Comparison of ENCODE assay signal across 11 cellular contexts in genomic region chr11:96314326-96315050, GRCh38. TPM values are rescaled to one million over a fixed set of nuclear protein-coding genes. Genes with fewer than 3 reads are reported as not detected.
A peak's percentile ranks its signal among the peaks of the same experiment; 100 is the strongest.
DNase-seq lines count a peak whose midpoint lies in the region; ATAC-seq and TF ChIP-seq lines count a peak whose summit lies in the region.
"Had no signal": no experiment of that assay in that cellular context is flagged by ENCODE, and none has a peak within 500 bp of the region (broad histone marks: within the 10 kb centered on the region; RNA-seq: fewer than 3 reads in every experiment).

No MANE protein-coding gene starts in this region.

- peaks cover 61% of the 10 kb centered on the region for H3K36me3 Mint-ChIP-seq in CD8-positive, alpha-beta T cell

- no peak overlapping the region for H3K27ac ChIP-seq in CD8-positive, alpha-beta T cell (ENCODE audit: low read depth, low read length)
- H3K27ac ChIP-seq in SJSA1 (peak overlapping the region; percentile 96), parathyroid adenoma (peak overlapping the region; percentile 32)
- H3K27ac ChIP-seq: HL-60 had no signal

- no peak overlapping the region for H3K4me3 ChIP-seq in CD8-positive, alpha-beta T cell (ENCODE audit: low read depth, low read length)
- no peak overlapping the region for H3K4me3 ChIP-seq in SJSA1
- H3K4me3 ChIP-seq in parathyroid adenoma (ENCODE audit: low read depth, low read length), result no peak overlapping the region
- H3K4me3 ChIP-seq: GM12878 had no signal

- H3K4me3 Mint-ChIP-seq in CD8-positive, alpha-beta T cell, result peak overlapping the region; percentile 9

- no peak overlapping the region for H2AFZ ChIP-seq in parathyroid adenoma

- H3K9ac ChIP-seq in parathyroid adenoma, result no peak overlapping the region

- no peak for ATAC-seq in CD8-positive, alpha-beta T cell
- ATAC-seq in esophagus mucosa, result peak; percentile 82
- ATAC-seq: GM12878 had no signal

- no peaks in the 10 kb centered on the region for H3K27me3 Mint-ChIP-seq in CD8-positive, alpha-beta T cell (ENCODE audit: low read depth)

- CTCF ChIA-PET in CD8-positive, alpha-beta T cell (lab: Charles Lee), result interaction anchor here (1.1 to 9.1 kb wide), 2 partner anchors 11 to 27 kb away, joined by 3 to 60 read pairs; partner anchors contain the start of gene MAML2

- no peaks in the 10 kb centered on the region for H3K36me3 ChIP-seq in CD8-positive, alpha-beta T cell (ENCODE audit: insufficient read depth, low read length)
- no peaks in the 10 kb centered on the region for H3K36me3 ChIP-seq in SJSA1
- no peaks in the 10 kb centered on the region for H3K36me3 ChIP-seq in parathyroid adenoma (ENCODE audit: control insufficient read depth, insufficient read depth, low read length)

- no peak overlapping the region for H3K4me2 ChIP-seq in parathyroid adenoma (ENCODE audit: low read length)

- peaks cover 8% of the 10 kb centered on the region for H3K79me2 ChIP-seq in parathyroid adenoma

- no peak for TF ChIP-seq CTCF in CD8-positive, alpha-beta T cell (IDR thresholded peaks at IDR 0.05)
- no peak for TF ChIP-seq CTCF in parathyroid adenoma (IDR thresholded peaks at IDR 0.05)

- DNase-seq in CD8-positive, alpha-beta T cell, result no peak
- DNase-seq in SJSA1 (ENCODE audit: low read depth in 1 of 2, low spot score in 2 of 2) (peak; percentile 64 to 84), Ammon's horn (ENCODE audit: low spot score) (no peak), HuH-7 (ENCODE audit: low spot score) (no peak), hepatic stellate cell (ENCODE audit: low spot score) (no peak), NCI-H2107 (lab: John Stamatoyannopoulos, UW) (no peak)
- DNase-seq: hypothalamus had no signal

- no peaks in the 10 kb centered on the region for H3K9me3 ChIP-seq in CD8-positive, alpha-beta T cell (ENCODE audit: low read length)
- H3K9me3 ChIP-seq in SJSA1 (replicated peaks), result no peaks in the 10 kb centered on the region
- H3K9me3 ChIP-seq in parathyroid adenoma (ENCODE audit: control insufficient read depth, low read length), result no peaks in the 10 kb centered on the region

- no peaks in the 10 kb centered on the region for H3K27me3 ChIP-seq in CD8-positive, alpha-beta T cell (ENCODE audit: insufficient read depth, low read length)
- H3K27me3 ChIP-seq in SJSA1 (replicated peaks), result no peaks in the 10 kb centered on the region
- no peaks in the 10 kb centered on the region for H3K27me3 ChIP-seq in parathyroid adenoma (ENCODE audit: control insufficient read depth, insufficient read depth, low read length)

- peak overlapping the region; percentile 81 for H3K27ac Mint-ChIP-seq in CD8-positive, alpha-beta T cell

- no peaks in the 10 kb centered on the region for H3K9me3 Mint-ChIP-seq in CD8-positive, alpha-beta T cell

- POLR2A ChIA-PET in CD8-positive, alpha-beta T cell (lab: Charles Lee), result interaction anchor here (1.0 kb wide), 1 partner anchor 56 kb away, joined by 3 read pairs; no protein-coding TSS in a partner anchor

- peaks cover 88% of the 10 kb centered on the region for H3K4me1 Mint-ChIP-seq in CD8-positive, alpha-beta T cell (ENCODE audit: low read depth)

- intact Hi-C loops in CD8-positive, alpha-beta T cell (cut with DNase I, micrococcal nuclease), result loop anchor here (2.0 kb wide), 2 partner anchors 14 to 38 kb away; no protein-coding TSS in a partner anchor

- H3K4me1 ChIP-seq in CD8-positive, alpha-beta T cell (ENCODE audit: insufficient read depth, low read length), result peaks cover 62% of the 10 kb centered on the region
- H3K4me1 ChIP-seq in SJSA1 (replicated peaks) (peaks cover 81% of the 10 kb centered on the region), parathyroid adenoma (peaks cover 24% of the 10 kb centered on the region)

RNA-seq across cellular contexts. Expression of gene MAML2, which starts 28.5 kb away (rescaled TPM):
- total RNA-seq in CD8-positive, alpha-beta T cell, result 10 to 100 TPM; 41.2 to 42.3 TPM
- total RNA-seq in SJSA1 (2014; rRNA removed; shearing (Covaris generic)), result 6.1 and 8.7 TPM in 2 replicates
- total RNA-seq in esophagus mucosa, result 4.5 TPM

Comparison
In these comparisons a context has a peak if more than half of its experiments do, and no peak if none do; other contexts are left out.
1. DNase-seq: peak in SJSA1 (2 of 2); none in CD8-positive, alpha-beta T cell (0 of 7), Ammon's horn (single experiment), HuH-7 (single experiment), hepatic stellate cell (single experiment) and NCI-H2107 (single experiment).